ENCODE assay signal across 26 cellular contexts in the genomic region with DNA sequence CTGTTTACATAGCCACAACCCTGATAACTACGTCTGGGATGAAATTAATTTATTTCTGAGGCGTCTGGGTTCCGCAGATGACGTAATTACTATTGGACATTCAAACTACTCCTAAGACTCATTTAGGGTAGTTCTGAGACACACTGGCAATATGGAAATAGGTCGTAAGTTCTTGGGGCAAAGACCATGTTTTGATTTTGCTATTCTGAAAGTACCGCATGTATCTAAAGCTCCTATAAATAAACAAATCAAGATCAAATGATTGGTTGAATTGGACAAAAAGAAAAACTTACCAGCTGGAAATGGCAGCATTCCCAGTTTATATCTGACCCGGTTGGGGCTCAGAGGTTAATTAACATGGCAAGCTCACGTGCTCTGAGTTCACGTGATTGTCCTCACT.
"Had no signal": no experiment of that assay in that cellular context is flagged by ENCODE, and none has a peak within 500 bp of the region (broad histone marks: within the 10 kb centered on the region; RNA-seq: fewer than 3 reads in every experiment).

No MANE protein-coding gene starts in this region.

- H3K36me3 Mint-ChIP-seq: activated CD4-positive, alpha-beta memory T cell treated with anti-CD3 and anti-CD28 coated beads for 36 hours; activated naive CD8-positive, alpha-beta T cell had no signal

- DNase-seq: activated CD4-positive, alpha-beta memory T cell treated with anti-CD3 and anti-CD28 coated beads for 36 hours; activated CD4-positive, alpha-beta T cell treated with anti-CD3 and anti-CD28 coated beads, Interleukin-2, amount 10 ng/mL, durations not matched to agents 7 days and 5 days; activated CD4-positive, CD25-positive, alpha-beta regulatory T cell; activated gamma-delta T cell; activated naive CD4-positive, alpha-beta T cell treated with anti-CD3 and anti-CD28 coated beads for 36 hours; activated T-cell treated with anti-CD3 and anti-CD28 coated beads for 4 hours; activated T-cell treated with anti-CD3 and anti-CD28 coated beads, Interleukin-2, amount 50 U/mL, for 48 hours; caudate nucleus; MV-4-11; NCI-H1092 treated with DMSO at 0.1 percent for 48 hours; NCI-H1436; NCI-H1694 treated with DMSO at 0.1 percent for 48 hours; NCI-H2081; NCI-H510A treated with DMSO at 0.1 percent for 48 hours; NCI-H69; SHP77 had no signal

- FAIRE-seq: RCC 7860, TTC549 had no signal

- H3K9me3 Mint-ChIP-seq: activated CD4-positive, alpha-beta memory T cell treated with anti-CD3 and anti-CD28 coated beads for 36 hours; activated CD4-positive, alpha-beta T cell treated with anti-CD3 and anti-CD28 coated beads, Interleukin-2, amount 10 ng/mL, durations not matched to agents 7 days and 5 days; activated naive CD4-positive, alpha-beta T cell treated with anti-CD3 and anti-CD28 coated beads for 36 hours; activated T-helper 17 cell treated with anti-CD3 and anti-CD28 coated beads, Interleukin-2, amount 50 U/mL, for 72 hours; T-helper 1 cell treated with Interleukin-12 subunit alpha and Interleukin-12 subunit beta and Interleukin-4 antibody, amounts not matched to agents 30 μg/mL and 1 μg/mL, for 36 hours had no signal

- H3K9ac ChIP-seq: KMS-11 had no signal

- ATAC-seq: activated T-helper 17 cell treated with anti-CD3 and anti-CD28 coated beads, Interleukin-2, amount 50 U/mL, for 72 hours; SK-N-SH treated with all-trans-retinoic acid at 6 μM for 48 hours had no signal

- H3K27me3 Mint-ChIP-seq: activated naive CD8-positive, alpha-beta T cell; activated T-helper 17 cell treated with anti-CD3 and anti-CD28 coated beads, Interleukin-2, amount 50 U/mL, for 72 hours had no signal

- H3K4me2 ChIP-seq: KMS-11 had no signal

- H3K36me3 ChIP-seq: breast epithelium, SJSA1 had no signal

- H3K27me3 ChIP-seq: breast epithelium, SJSA1 had no signal

- H3K27ac ChIP-seq: breast epithelium, KMS-11, SJSA1, VCaP had no signal

- H3K9me3 ChIP-seq: breast epithelium, SJSA1 had no signal

- H3K4me3 Mint-ChIP-seq: activated CD4-positive, alpha-beta memory T cell treated with anti-CD3 and anti-CD28 coated beads for 36 hours; activated CD4-positive, alpha-beta T cell treated with anti-CD3 and anti-CD28 coated beads, Interleukin-2, amount 10 ng/mL, durations not matched to agents 7 days and 5 days; activated naive CD4-positive, alpha-beta T cell treated with anti-CD3 and anti-CD28 coated beads for 36 hours; activated naive CD8-positive, alpha-beta T cell; activated T-helper 17 cell treated with anti-CD3 and anti-CD28 coated beads, Interleukin-2, amount 50 U/mL, for 72 hours; T-helper 1 cell treated with Interleukin-12 subunit alpha and Interleukin-12 subunit beta and Interleukin-4 antibody, amounts not matched to agents 30 μg/mL and 1 μg/mL, for 36 hours had no signal

- H3K27ac Mint-ChIP-seq: activated CD4-positive, alpha-beta memory T cell treated with anti-CD3 and anti-CD28 coated beads for 36 hours; activated CD4-positive, alpha-beta T cell treated with anti-CD3 and anti-CD28 coated beads, Interleukin-2, amount 10 ng/mL, durations not matched to agents 7 days and 5 days; activated naive CD4-positive, alpha-beta T cell treated with anti-CD3 and anti-CD28 coated beads for 36 hours; activated naive CD8-positive, alpha-beta T cell; activated T-helper 17 cell treated with anti-CD3 and anti-CD28 coated beads, Interleukin-2, amount 50 U/mL, for 72 hours; T-helper 1 cell treated with Interleukin-12 subunit alpha and Interleukin-12 subunit beta and Interleukin-4 antibody, amounts not matched to agents 30 μg/mL and 1 μg/mL, for 36 hours had no signal

- H3K4me1 Mint-ChIP-seq: activated CD4-positive, alpha-beta T cell treated with anti-CD3 and anti-CD28 coated beads, Interleukin-2, amount 10 ng/mL, durations not matched to agents 7 days and 5 days; activated T-helper 17 cell treated with anti-CD3 and anti-CD28 coated beads, Interleukin-2, amount 50 U/mL, for 72 hours had no signal

- H3K4me3 ChIP-seq: breast epithelium, SJSA1 had no signal
